ENCODE assay signal across 1 cellular context in genomic region chr1:9233942-9234222, GRCh38.
TF ChIP-seq lines count a peak whose summit lies in the region.

No MANE protein-coding gene starts in this region.

TF ChIP-seq in endothelial cell of umbilical vein, 7 proteins besides CTCF, POLR2A, EP300 and RAD21:
- TF ChIP-seq POLR2AphosphoS5 (IDR thresholded peaks at IDR 0.05; ENCODE audit: insufficient read depth, low read depth, low read length) (no peak), FOS (IDR thresholded peaks at IDR 0.05; ENCODE audit: borderline replicate concordance, insufficient read depth, low read length) (no peak), MYC (IDR thresholded peaks at IDR 0.05; ENCODE audit: low read depth, low read length) (no peak), GATA2 (IDR thresholded peaks at IDR 0.05; ENCODE audit: insufficient read depth, insufficient read length, low read depth, low read length) (no peak), EZH2 (IDR thresholded peaks at IDR 0.05; ENCODE audit: borderline replicate concordance, low read depth, low read length, severe bottlenecking) (no peak), JUN (IDR thresholded peaks at IDR 0.05; ENCODE audit: borderline replicate concordance, insufficient read depth, insufficient read length, low read depth) (no peak)
- TF ChIP-seq, protein P1, sequence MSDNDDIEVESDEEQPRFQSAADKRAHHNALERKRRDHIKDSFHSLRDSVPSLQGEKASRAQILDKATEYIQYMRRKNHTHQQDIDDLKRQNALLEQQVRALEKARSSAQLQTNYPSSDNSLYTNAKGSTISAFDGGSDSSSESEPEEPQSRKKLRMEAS (IDR thresholded peaks at IDR 0.05; ENCODE audit: insufficient read depth, insufficient read length): no peak
TF ChIP-seq in endothelial cell of umbilical vein: peak in this region for 0.
